Comparison of ENCODE assay signal across 2 cellular contexts in the genomic region with DNA sequence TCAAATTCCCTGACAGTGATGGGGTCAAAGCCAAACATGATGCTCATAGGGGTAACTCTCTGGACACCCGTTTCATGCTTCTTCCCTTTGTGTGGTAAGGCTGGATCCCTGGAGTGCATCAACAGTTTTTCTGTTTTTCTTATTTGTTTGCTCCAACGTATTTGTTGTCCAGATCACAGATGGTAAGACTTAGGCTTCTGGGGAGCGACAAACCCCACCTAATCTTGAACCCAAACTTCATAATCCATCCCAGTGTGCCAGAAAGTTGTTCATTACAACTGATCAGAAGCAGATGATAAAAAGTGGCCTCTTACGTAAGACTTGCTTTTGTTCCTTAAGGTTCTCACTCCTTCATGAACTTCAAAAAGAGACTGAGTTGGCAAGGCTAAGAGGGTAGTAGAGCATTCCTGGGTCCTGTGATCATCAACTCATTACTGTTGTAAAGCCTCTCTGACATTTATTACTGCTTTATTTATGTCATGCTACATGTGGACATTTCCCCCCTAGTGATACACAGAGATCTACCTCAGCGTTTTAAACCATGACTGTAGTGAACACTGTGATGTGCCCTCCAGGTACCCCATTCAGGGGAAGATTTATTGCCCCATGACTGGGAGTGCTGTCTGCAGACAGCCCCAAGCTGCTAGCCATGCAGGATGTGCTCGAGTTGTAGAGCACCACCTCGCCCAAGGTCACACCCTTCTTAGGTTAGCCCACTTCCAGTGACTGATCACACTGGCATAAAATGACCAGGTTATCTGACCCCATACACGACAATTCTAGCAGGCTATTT.
TF ChIP-seq lines count a peak whose summit lies in the region.

No MANE protein-coding gene starts in this region.

TF ChIP-seq in HEK293, 187 proteins besides CTCF, POLR2A, EP300 and RAD21:
- no peak for TF ChIP-seq ZBTB7A (tag by site-specific recombination; IDR thresholded peaks at IDR 0.05; ENCODE audit: low read depth)
- peak; percentile 55 for TF ChIP-seq ZIC2 (tag by site-specific recombination; IDR thresholded peaks at IDR 0.05)

TF ChIP-seq in H1, 55 proteins besides CTCF, POLR2A, EP300 and RAD21:
- TF ChIP-seq SP4 (IDR thresholded peaks at IDR 0.05; ENCODE audit: low read length), result no peak
- no peak for TF ChIP-seq MAFK (IDR thresholded peaks at IDR 0.05; ENCODE audit: low read depth, low read length)
- no peak for TF ChIP-seq RNF2 (IDR thresholded peaks at IDR 0.05; ENCODE audit: borderline replicate concordance, low read depth, low read length, missing control alignments, poor library complexity, severe bottlenecking)
- TF ChIP-seq, protein P1, sequence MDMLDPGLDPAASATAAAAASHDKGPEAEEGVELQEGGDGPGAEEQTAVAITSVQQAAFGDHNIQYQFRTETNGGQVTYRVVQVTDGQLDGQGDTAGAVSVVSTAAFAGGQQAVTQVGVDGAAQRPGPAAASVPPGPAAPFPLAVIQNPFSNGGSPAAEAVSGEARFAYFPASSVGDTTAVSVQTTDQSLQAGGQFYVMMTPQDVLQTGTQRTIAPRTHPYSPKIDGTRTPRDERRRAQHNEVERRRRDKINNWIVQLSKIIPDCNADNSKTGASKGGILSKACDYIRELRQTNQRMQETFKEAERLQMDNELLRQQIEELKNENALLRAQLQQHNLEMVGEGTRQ (IDR thresholded peaks at IDR 0.05; ENCODE audit: low read length), result no peak
- TF ChIP-seq CTBP2 (IDR thresholded peaks at IDR 0.05; ENCODE audit: borderline replicate concordance, insufficient read depth, insufficient read length, low read length), result no peak
- no peak for TF ChIP-seq EZH2 (IDR thresholded peaks at IDR 0.05; ENCODE audit: low read depth, low read length, severe bottlenecking)
- no peak for TF ChIP-seq KDM1A (IDR thresholded peaks at IDR 0.05; ENCODE audit: borderline replicate concordance, low read length)
- no peak for TF ChIP-seq PHF8 (conservative IDR thresholded peaks at IDR 0.05; ENCODE audit: low read depth, low read length)
- no peak for TF ChIP-seq SIX5 (IDR thresholded peaks at IDR 0.05; ENCODE audit: low read depth, low read length)
- TF ChIP-seq FOSL1 (IDR thresholded peaks at IDR 0.05; ENCODE audit: insufficient read depth, low read depth, low read length), result no peak
- no peak for TF ChIP-seq ZNF274 (IDR thresholded peaks at IDR 0.05; ENCODE audit: borderline replicate concordance, extremely low read depth, low read length)
